Comparison of ENCODE assay signal across 11 cellular contexts in genomic region chr9:7320139-7320538, GRCh38.
DNase-seq lines count a peak whose midpoint lies in the region; ATAC-seq and TF ChIP-seq lines count a peak whose summit lies in the region.
"Had no signal": no experiment of that assay in that cellular context is flagged by ENCODE, and none has a peak within 500 bp of the region (broad histone marks: within the 10 kb centered on the region; RNA-seq: fewer than 3 reads in every experiment).

No MANE protein-coding gene starts in this region.

- H3K27me3 Mint-ChIP-seq in T-helper 2 cell treated with Interferon-gamma antibody and Interleukin-4, amounts not matched to agents 5 μg/mL and 100 μg/mL, for 36 hours (ENCODE audit: low read depth), result peaks cover 6% of the 10 kb centered on the region

- H3K4me3 Mint-ChIP-seq in T-helper 2 cell treated with Interferon-gamma antibody and Interleukin-4, amounts not matched to agents 5 μg/mL and 100 μg/mL, for 36 hours, result no peak overlapping the region
- H3K4me3 Mint-ChIP-seq: activated naive CD8-positive, alpha-beta T cell; CD14-positive monocyte had no signal

- ATAC-seq in gastroesophageal sphincter, result peak; percentile 51
- ATAC-seq in HG03460 (IDR thresholded peaks at IDR 0.05; ENCODE audit: unreplicated experiment), result no peak

- no peaks in the 10 kb centered on the region for H3K79me2 ChIP-seq in SK-N-SH (ENCODE audit: insufficient read depth)

- H3K9me2 ChIP-seq in SK-N-SH, result no peaks in the 10 kb centered on the region

- H3K9me3 Mint-ChIP-seq in T-helper 2 cell treated with Interferon-gamma antibody and Interleukin-4, amounts not matched to agents 5 μg/mL and 100 μg/mL, for 36 hours, result peaks cover 9% of the 10 kb centered on the region

- no peaks in the 10 kb centered on the region for H3F3A ChIP-seq in SK-N-SH (replicated peaks; ENCODE audit: insufficient read depth)

- peak; percentile 36 to 89; a peak in 2 of 4 replicates for TF ChIP-seq EP300 in SK-N-SH (IDR thresholded peaks at IDR 0.05; ENCODE audit: borderline replicate concordance in 1 of 2, low read depth in 1 of 2, low read length in 1 of 2)
- TF ChIP-seq EP300 in gastroesophageal sphincter (IDR thresholded peaks at IDR 0.05), result no peak

- CTCF ChIA-PET in SK-N-SH (lab: Yijun Ruan, JAX), result interaction anchor here (0.9 to 1.3 kb wide), 3 partner anchors 16 to 267 kb away, joined by 3 to 4 read pairs (median 3); no protein-coding TSS in a partner anchor

- H3K4me2 ChIP-seq in SK-N-SH, result no peak overlapping the region

- intact Hi-C loops in posterior vena cava (cut with DNase I), result no loop called here

- no peak overlapping the region for H3K9ac ChIP-seq in SK-N-SH

- H4K20me1 ChIP-seq in SK-N-SH (ENCODE audit: insufficient read depth), result no peaks in the 10 kb centered on the region

- no peaks in the 10 kb centered on the region for H3K9me3 ChIP-seq in SK-N-SH
- peaks cover 0 to 2% (median 0%) of the 10 kb centered on the region in 3 donors for H3K9me3 ChIP-seq in gastroesophageal sphincter
- H3K9me3 ChIP-seq: pancreas had no signal

- no peaks in the 10 kb centered on the region for H3K27me3 ChIP-seq in SK-N-SH (ENCODE audit: insufficient read depth)
- H3K27me3 ChIP-seq in gastroesophageal sphincter, result no peaks in the 10 kb centered on the region
- H3K27me3 ChIP-seq: pancreas had no signal

- DNase-seq in A172 (ENCODE audit: low spot score) (peak; percentile 95), HFF-Myc (ENCODE audit: extremely low read depth, low read depth) (peak; percentile 88), SK-N-SH (peak; percentile 19), GM19240 (ENCODE audit: insufficient read length, low spot score) (no peak), posterior vena cava (ENCODE audit: low spot score) (no peak)
- DNase-seq in T-helper 2 cell treated with Interferon-gamma antibody and Interleukin-4, amounts not matched to agents 5 μg/mL and 100 μg/mL, for 36 hours (ENCODE audit: low spot score), result no peak
- DNase-seq: pancreas had no signal

- no peak overlapping the region for H2AFZ ChIP-seq in SK-N-SH (ENCODE audit: low read depth)

- no peak for TF ChIP-seq RAD21 in SK-N-SH (IDR thresholded peaks at IDR 0.05; ENCODE audit: low read length)

- H3K4me1 ChIP-seq in SK-N-SH (ENCODE audit: control insufficient read depth in 1 of 2, insufficient read depth in 2 of 2, low read depth in 1 of 2, low read length in 1 of 2), result peaks cover 4 to 6% of the 10 kb centered on the region in 2 experiments; a peak in 2 of 4 replicates
- no peaks in the 10 kb centered on the region for H3K4me1 ChIP-seq in gastroesophageal sphincter

- H3K27ac Mint-ChIP-seq in T-helper 2 cell treated with Interferon-gamma antibody and Interleukin-4, amounts not matched to agents 5 μg/mL and 100 μg/mL, for 36 hours, result no peak overlapping the region
- H3K27ac Mint-ChIP-seq: activated naive CD8-positive, alpha-beta T cell; CD14-positive monocyte had no signal

- POLR2A ChIA-PET in SK-N-SH (lab: Yijun Ruan, JAX), result no interaction called here

- H3K4me1 Mint-ChIP-seq in T-helper 2 cell treated with Interferon-gamma antibody and Interleukin-4, amounts not matched to agents 5 μg/mL and 100 μg/mL, for 36 hours (ENCODE audit: low read depth), result no peaks in the 10 kb centered on the region
- H3K4me1 Mint-ChIP-seq: CD14-positive monocyte had no signal

- no peak overlapping the region for H3K4me3 ChIP-seq in HFF-Myc (replicated peaks; ENCODE audit: low read depth, low read length)
- H3K4me3 ChIP-seq in SK-N-SH (ENCODE audit: low read depth in 2 of 2, low read length in 1 of 2), result no peak overlapping the region
- H3K4me3 ChIP-seq in gastroesophageal sphincter, result no peak overlapping the region
- H3K4me3 ChIP-seq: pancreas had no signal

- H3K36me3 ChIP-seq in SK-N-SH (replicated peaks in 1 of 2; ENCODE audit: control insufficient read depth in 1 of 2, insufficient read depth in 2 of 2, low read length in 1 of 2) (no peaks in the 10 kb centered on the region), gastroesophageal sphincter (no peaks in the 10 kb centered on the region)
- H3K36me3 ChIP-seq: pancreas had no signal

- H3K27ac ChIP-seq in SK-N-SH (ENCODE audit: low read depth in 2 of 2, low read length in 1 of 2) (peak overlapping the region in 1 of 2 experiments; percentile 36; a peak in 3 of 4 replicates), gastroesophageal sphincter (no peak overlapping the region)
- H3K27ac ChIP-seq: pancreas had no signal

- no peak for TF ChIP-seq POLR2A in gastroesophageal sphincter (IDR thresholded peaks at IDR 0.05)

- H3K36me3 Mint-ChIP-seq in T-helper 2 cell treated with Interferon-gamma antibody and Interleukin-4, amounts not matched to agents 5 μg/mL and 100 μg/mL, for 36 hours (ENCODE audit: low read depth), result no peaks in the 10 kb centered on the region
- H3K36me3 Mint-ChIP-seq: activated naive CD8-positive, alpha-beta T cell; CD14-positive monocyte had no signal

- 8% methylated on average over 7 of the region's 7 CpGs for WGBS in SK-N-SH (ENCODE audit: low lambda C conversion rate)
- 25 to 68% methylated on average over 5 to 6 of the region's 7 CpGs for WGBS in gastroesophageal sphincter (ENCODE audit: low coverage in 1 of 2), 2 donors

- TF ChIP-seq CTCF in HFF-Myc (IDR thresholded peaks at IDR 0.05; ENCODE audit: low read depth, low read length, missing control alignments) (no peak), SK-N-SH (IDR thresholded peaks at IDR 0.05) (no peak), gastroesophageal sphincter (IDR thresholded peaks at IDR 0.05) (no peak)

TF ChIP-seq in SK-N-SH, 30 proteins besides CTCF, POLR2A, EP300 and RAD21 (continues in another document):
- TF ChIP-seq IRF3 (IDR thresholded peaks at IDR 0.05; ENCODE audit: low read depth, low read length) (no peak), GABPA (IDR thresholded peaks at IDR 0.05; ENCODE audit: low read depth) (no peak), RXRA (IDR thresholded peaks at IDR 0.05; ENCODE audit: borderline replicate concordance, low read depth) (peak; percentile 39; the same call in 1 of the 2 replicates), GATA2 (CRISPR knock-in tag; IDR thresholded peaks at IDR 0.05) (no peak), TEAD4 (IDR thresholded peaks at IDR 0.05; ENCODE audit: borderline replicate concordance, insufficient read depth) (peak; percentile 59; the same call in 1 of the 2 replicates), TCF12 (IDR thresholded peaks at IDR 0.05) (peak; percentile 96), PBX3 (IDR thresholded peaks at IDR 0.05) (peak; percentile 93), SIN3A (IDR thresholded peaks at IDR 0.05; ENCODE audit: borderline replicate concordance, low read depth, low read length) (peak; percentile 75; the same call in 1 of the 2 replicates), MXI1 (IDR thresholded peaks at IDR 0.05; ENCODE audit: low read depth, low read length) (no peak), TAF1 (IDR thresholded peaks at IDR 0.05; ENCODE audit: borderline replicate concordance, low read depth, low read length) (no peak), MEF2A (IDR thresholded peaks at IDR 0.05; ENCODE audit: borderline replicate concordance, low read depth) (no peak), REST (IDR thresholded peaks at IDR 0.05; ENCODE audit: low read depth, low read length) (no peak), ELF1 (IDR thresholded peaks at IDR 0.05) (no peak), NRF1 (IDR thresholded peaks at IDR 0.05; ENCODE audit: low read depth, low read length) (no peak), FOXM1 (IDR thresholded peaks at IDR 0.05; ENCODE audit: low read depth) (no peak), SMC3 (IDR thresholded peaks at IDR 0.05; ENCODE audit: low read depth, low read length) (no peak), FOXJ3 (CRISPR knock-in tag; IDR thresholded peaks at IDR 0.05) (no peak)

Comparison
In these comparisons a context has a peak if more than half of its experiments do, and no peak if none do; other contexts are left out.
1. DNase-seq: peak in A172 (single experiment), HFF-Myc (single experiment) and SK-N-SH (single experiment); none in GM19240 (single experiment), T-helper 2 cell treated with Interferon-gamma antibody and Interleukin-4, amounts not matched to agents 5 μg/mL and 100 μg/mL, for 36 hours (single experiment) and posterior vena cava (single experiment).